Comparison of ENCODE assay signal across 1 cellular context in genomic region chr3:12886106-12886679, GRCh38.
TF ChIP-seq lines count a peak whose summit lies in the region.

No MANE protein-coding gene starts in this region.

TF ChIP-seq in K562, 482 proteins besides CTCF, POLR2A, EP300 and RAD21 (continued from another document):
- TF ChIP-seq KDM4B (IDR thresholded peaks at IDR 0.05; ENCODE audit: borderline replicate concordance in 2 of 2, low read depth in 1 of 2) (no peak), GABPB2 (CRISPR knock-in tag; conservative IDR thresholded peaks at IDR 0.05) (no peak)
